ENCODE assay signal across 10 cellular contexts in genomic region chr5:56851258-56851941, GRCh38. TPM values are rescaled to one million over a fixed set of nuclear protein-coding genes. Genes with fewer than 3 reads are reported as not detected.
DNase-seq lines count a peak whose midpoint lies in the region; ATAC-seq and TF ChIP-seq lines count a peak whose summit lies in the region.
"Had no signal": no experiment of that assay in that cellular context is flagged by ENCODE, and none has a peak within 500 bp of the region (broad histone marks: within the 10 kb centered on the region; RNA-seq: fewer than 3 reads in every experiment).

No MANE protein-coding gene starts in this region.

- H3K36me3 ChIP-seq in liver (ENCODE audit: control insufficient read depth in 4 of 4, insufficient read depth in 3 of 4, low read depth in 1 of 4, low read length in 3 of 4) (no peaks in the 10 kb centered on the region), upper lobe of right lung (no peaks in the 10 kb centered on the region)

- intact Hi-C loops in Right ventricle myocardium inferior (cut with DNase I) (no loop called here), cardiac septum (cut with DNase I) (no loop called here), upper lobe of right lung (cut with DNase I) (no loop called here)

- peak overlapping the region; percentile 10 to 20 for H3K27ac ChIP-seq in liver (ENCODE audit: low read depth in 1 of 2, low read length in 2 of 2)
- H3K27ac ChIP-seq in upper lobe of right lung = no peak overlapping the region

- no peak overlapping the region for H3K9ac ChIP-seq in liver (ENCODE audit: low read depth in 1 of 2, low read length in 2 of 2)

- H3K4me3 ChIP-seq in choroid plexus epithelial cell (ENCODE audit: low read depth, low read length) = no peak overlapping the region
- H3K4me3 ChIP-seq in liver (ENCODE audit: low read depth in 1 of 3, low read length in 3 of 3) = no peak overlapping the region
- H3K4me3 ChIP-seq in upper lobe of right lung = no peak overlapping the region

- no peaks in the 10 kb centered on the region for H3K9me3 ChIP-seq in liver (ENCODE audit: control insufficient read depth in 4 of 4, low read length in 3 of 4)
- H3K9me3 ChIP-seq in upper lobe of right lung = no peaks in the 10 kb centered on the region

- ATAC-seq in Right ventricle myocardium inferior = peak; percentile 26
- ATAC-seq in upper lobe of right lung = peak; percentile 77
- ATAC-seq in GM18867 (IDR thresholded peaks at IDR 0.05; ENCODE audit: unreplicated experiment) = no peak

- H3K4me1 ChIP-seq in liver (ENCODE audit: control insufficient read depth in 4 of 4, insufficient read depth in 4 of 4, low read length in 3 of 4) (peaks cover 10 to 31% (median 17%) of the 10 kb centered on the region in 4 donors), upper lobe of right lung (peaks cover 74% of the 10 kb centered on the region)

- H3K27me3 ChIP-seq in liver (ENCODE audit: control insufficient read depth in 4 of 4, insufficient read depth in 4 of 4, low read length in 3 of 4) (no peaks in the 10 kb centered on the region), upper lobe of right lung (no peaks in the 10 kb centered on the region)

- no peak for TF ChIP-seq CTCF in choroid plexus epithelial cell (conservative IDR thresholded peaks at IDR 0.05; ENCODE audit: low read depth, low read length)
- no peak for TF ChIP-seq CTCF in liver (IDR thresholded peaks at IDR 0.05; ENCODE audit: low read depth, low read length, missing input control)
- TF ChIP-seq CTCF in upper lobe of right lung (IDR thresholded peaks at IDR 0.05) = no peak

- DNase-seq in Right ventricle myocardium inferior (ENCODE audit: missing footprints) (no peak), cardiac septum (ENCODE audit: low spot score) (no peak), choroid plexus epithelial cell (ENCODE audit: low read depth) (peak; percentile 76), upper lobe of right lung (no peak), EL (no peak)
- no peak for DNase-seq in stimulated activated CD4-positive, alpha-beta T cell treated with anti-CD3 and anti-CD28 coated beads, Interleukin-4, amount 100 ng/mL, for 24 hours
- DNase-seq: effector CD8-positive, alpha-beta T cell; islet precursor cell had no signal

- peak in 1 of 2 donors; percentile 19 for TF ChIP-seq RAD21 in liver (IDR thresholded peaks at IDR 0.05)

- WGBS in liver = 24% methylated on average over 6 of the region's 6 CpGs

TF ChIP-seq in liver, 16 proteins besides CTCF, POLR2A, EP300 and RAD21:
- TF ChIP-seq YY1 (IDR thresholded peaks at IDR 0.05) = no peak
- TF ChIP-seq HNF4A (conservative IDR thresholded peaks at IDR 0.05) = peak in 1 of 2 donors; percentile 36
- TF ChIP-seq RXRA (IDR thresholded peaks at IDR 0.05) = peak; percentile 47 to 67
- TF ChIP-seq ZBTB33 (IDR thresholded peaks at IDR 0.05) = no peak
- no peak for TF ChIP-seq EGR1 (IDR thresholded peaks at IDR 0.05; ENCODE audit: low read depth in 2 of 2)
- TF ChIP-seq FOXA2 (IDR thresholded peaks at IDR 0.05) = no peak
- TF ChIP-seq GABPA (IDR thresholded peaks at IDR 0.05 in 1 of 2, conservative IDR thresholded peaks at IDR 0.05 in 1 of 2) = no peak
- TF ChIP-seq JUND (IDR thresholded peaks at IDR 0.05) = no peak
- no peak for TF ChIP-seq REST (IDR thresholded peaks at IDR 0.05)
- TF ChIP-seq ATF3 (IDR thresholded peaks at IDR 0.05) = no peak
- no peak for TF ChIP-seq FOXA1 (IDR thresholded peaks at IDR 0.05)
- peak; percentile 19 for TF ChIP-seq NR2F2 (IDR thresholded peaks at IDR 0.05)
- TF ChIP-seq MAX (IDR thresholded peaks at IDR 0.05) = no peak
- TF ChIP-seq HNF4G (IDR thresholded peaks at IDR 0.05) = no peak
- no peak for TF ChIP-seq TAF1 (conservative IDR thresholded peaks at IDR 0.05)
- peak; percentile 21 for TF ChIP-seq SP1 (IDR thresholded peaks at IDR 0.05)

RNA-seq across cellular contexts. Expression of gene MAP3K1, which starts 36.1 kb away (rescaled TPM):
- total RNA-seq in Right ventricle myocardium inferior = 6.3 TPM
- total RNA-seq in cardiac septum = 6.8 TPM
- total RNA-seq in liver = 10 to 100 TPM; 10.1 to 15.4 TPM
- 1 to 10 TPM; 2.4 to 3.3 TPM for polyA plus RNA-seq in liver
- 20.3 TPM for total RNA-seq in upper lobe of right lung

RNA-seq across cellular contexts. Expression of gene SETD9, which starts 58.0 kb away (rescaled TPM):
- 15.9 TPM for total RNA-seq in Right ventricle myocardium inferior
- 14.2 TPM for total RNA-seq in cardiac septum
- total RNA-seq in liver = 1 to 10 TPM; 3.1 to 8.3 TPM
- 10 to 100 TPM in 1 of 2 donors, 1 to 10 TPM in 1; 4.0 to 10.1 TPM for polyA plus RNA-seq in liver
- total RNA-seq in upper lobe of right lung = 10.1 TPM
